8 cellular contexts compared by ENCODE assay signal in genomic region chr10:29998142-29998808, GRCh38.
DNase-seq lines count a peak whose midpoint lies in the region; ATAC-seq, FAIRE-seq and TF ChIP-seq lines count a peak whose summit lies in the region.

No MANE protein-coding gene starts in this region.

- H3K27me3 ChIP-seq in AG04450 (ENCODE audit: control insufficient read depth, insufficient read depth, low read length) (peaks cover 2% of the 10 kb centered on the region), H1 (replicated peaks in 1 of 4; ENCODE audit: control insufficient read depth in 3 of 4, extremely low read depth in 1 of 4, insufficient read depth in 3 of 4, low read length in 3 of 4) (no peaks in the 10 kb centered on the region)

- H4K91ac ChIP-seq in H1 (replicated peaks; ENCODE audit: insufficient read length, low read length): no peak overlapping the region

- H2AFZ ChIP-seq in H1 (ENCODE audit: low read length): no peak overlapping the region

- H3K4me1 ChIP-seq in H1 (replicated peaks in 1 of 4; ENCODE audit: control insufficient read depth in 3 of 4, insufficient read depth in 4 of 4, low read length in 3 of 4): no peaks in the 10 kb centered on the region

- POLR2A ChIA-PET in AG04450 (lab: Yijun Ruan, JAX) (no interaction called here), H1 (lab: Charles Lee; ENCODE audit: partially characterized antibody) (no interaction called here)
- POLR2A ChIA-PET in activated CD8-positive, alpha-beta T cell treated with anti-CD3 and anti-CD28 coated beads, Interleukin-2, amount 10 ng/mL, durations not matched to agents 7 days and 5 days (lab: Charles Lee): interaction anchor here (0.6 kb wide), 1 partner anchor 72 kb away, joined by 3 read pairs; no protein-coding TSS in a partner anchor

- no peak overlapping the region for H3K9ac ChIP-seq in H1 (replicated peaks in 1 of 4; ENCODE audit: extremely low read depth in 1 of 4, low read depth in 3 of 4, low read length in 3 of 4)

- H3K4me3 ChIP-seq in AG04450 (ENCODE audit: low read depth, low read length) (no peak overlapping the region), H1 (ENCODE audit: extremely low read depth in 1 of 4, insufficient read depth in 2 of 4, low read depth in 3 of 4, low read length in 4 of 4) (no peak overlapping the region)

- peak overlapping the region; percentile 45 for H3K4ac ChIP-seq in H1 (replicated peaks; ENCODE audit: insufficient read length, low read depth, low read length)

- H3K23me2 ChIP-seq in H1 (ENCODE audit: low read depth, low read length): no peaks in the 10 kb centered on the region

- H3K36me3 Mint-ChIP-seq in activated CD8-positive, alpha-beta T cell treated with anti-CD3 and anti-CD28 coated beads, Interleukin-2, amount 10 ng/mL, durations not matched to agents 7 days and 5 days (ENCODE audit: low read depth): no peaks in the 10 kb centered on the region
- no peaks in the 10 kb centered on the region for H3K36me3 Mint-ChIP-seq in mesothelial cell of epicardium

- H3K36me3 ChIP-seq in H1 (ENCODE audit: control insufficient read depth in 2 of 4, insufficient read depth in 4 of 4, low read length in 3 of 4): no peaks in the 10 kb centered on the region

- TF ChIP-seq EP300 in H1 (IDR thresholded peaks at IDR 0.05; ENCODE audit: borderline replicate concordance in 1 of 2, low read depth in 2 of 2, low read length in 2 of 2): no peak

- H3K27me3 Mint-ChIP-seq in activated CD8-positive, alpha-beta T cell treated with anti-CD3 and anti-CD28 coated beads, Interleukin-2, amount 10 ng/mL, durations not matched to agents 7 days and 5 days (ENCODE audit: low read depth): peaks cover 32% of the 10 kb centered on the region
- H3K27me3 Mint-ChIP-seq in mesothelial cell of epicardium (ENCODE audit: low read depth): no peaks in the 10 kb centered on the region

- H2BK5ac ChIP-seq in H1 (ENCODE audit: low read depth, low read length): peak overlapping the region; percentile 16; the same call in 1 of the 2 replicates

- DNase-seq in AG04450 (ENCODE audit: low read depth, low spot score) (peak; percentile 59), NK-92 (lab: John Stamatoyannopoulos, UW; ENCODE audit: unreplicated experiment) (peak; percentile 5), H1 (ENCODE audit: low read depth in 1 of 2, low spot score in 2 of 2) (peak; percentile 49 to 86), mesothelial cell of epicardium (ENCODE audit: low spot score in 2 of 2, unreplicated experiment in 2 of 2) (peak; percentile 49 to 76)
- DNase-seq in activated CD8-positive, alpha-beta T cell treated with anti-CD3 and anti-CD28 coated beads, Interleukin-2, amount 10 ng/mL, durations not matched to agents 7 days and 5 days: peak; percentile 85
- peak; percentile 47 to 53 for DNase-seq in stimulated activated CD8-positive, alpha-beta memory T cell treated with anti-CD3 and anti-CD28 coated beads, Interleukin-2, amount 100 ng/mL, for 48 hours (ENCODE audit: low read depth in 2 of 2)

- H3K27ac ChIP-seq in AG04450 (ENCODE audit: low read depth, low read length): no peak overlapping the region
- H3K27ac ChIP-seq in H1 (ENCODE audit: low read depth, low read length): no peak overlapping the region

- peak overlapping the region; percentile 38; the same call in 1 of the 2 replicates for H2BK20ac ChIP-seq in H1 (ENCODE audit: low read length)

- peaks cover 0 to 4% of the 10 kb centered on the region in 2 experiments for H4K20me1 ChIP-seq in H1 (replicated peaks in 1 of 2; ENCODE audit: control insufficient read depth in 1 of 2, insufficient read depth in 2 of 2, low read length in 2 of 2)

- H2BK120ac ChIP-seq in H1 (replicated peaks; ENCODE audit: low read depth, low read length): no peak overlapping the region

- no peak overlapping the region for H3K4me2 ChIP-seq in H1 (ENCODE audit: insufficient read depth in 1 of 2, low read depth in 2 of 2, low read length in 2 of 2)

- H3K4me1 Mint-ChIP-seq in activated CD8-positive, alpha-beta T cell treated with anti-CD3 and anti-CD28 coated beads, Interleukin-2, amount 10 ng/mL, durations not matched to agents 7 days and 5 days (ENCODE audit: low read depth): peaks cover 12% of the 10 kb centered on the region
- H3K4me1 Mint-ChIP-seq in mesothelial cell of epicardium: peaks cover 74% of the 10 kb centered on the region

- H3K79me2 ChIP-seq in H1 (ENCODE audit: control insufficient read depth in 1 of 2, insufficient read depth in 2 of 2, low read length in 2 of 2): no peaks in the 10 kb centered on the region

- H2BK15ac ChIP-seq in H1 (ENCODE audit: low read length): no peak overlapping the region; the same call in 1 of the 2 replicates

- peak; percentile 89 for FAIRE-seq in H1 (lab: Jason Lieb, UNC)

- no peak overlapping the region for H3K27ac Mint-ChIP-seq in activated CD8-positive, alpha-beta T cell treated with anti-CD3 and anti-CD28 coated beads, Interleukin-2, amount 10 ng/mL, durations not matched to agents 7 days and 5 days
- no peak overlapping the region for H3K27ac Mint-ChIP-seq in mesothelial cell of epicardium

- H4K8ac ChIP-seq in H1 (ENCODE audit: extremely low read depth, insufficient read depth, low read length): no peak overlapping the region

- ATAC-seq in GM18517 (IDR thresholded peaks at IDR 0.05; ENCODE audit: unreplicated experiment): peak; percentile 65
- peak; percentile 92 for ATAC-seq in HG03159 (IDR thresholded peaks at IDR 0.05; ENCODE audit: unreplicated experiment)
- ATAC-seq in activated CD8-positive, alpha-beta T cell treated with anti-CD3 and anti-CD28 coated beads, Interleukin-2, amount 10 ng/mL, durations not matched to agents 7 days and 5 days: peak; percentile 84

- no peak overlapping the region for H3K4me3 Mint-ChIP-seq in activated CD8-positive, alpha-beta T cell treated with anti-CD3 and anti-CD28 coated beads, Interleukin-2, amount 10 ng/mL, durations not matched to agents 7 days and 5 days
- no peak overlapping the region for H3K4me3 Mint-ChIP-seq in mesothelial cell of epicardium

- no peak overlapping the region for H2AK5ac ChIP-seq in H1 (ENCODE audit: low read depth, low read length)

- no peaks in the 10 kb centered on the region for H3K9me3 Mint-ChIP-seq in activated CD8-positive, alpha-beta T cell treated with anti-CD3 and anti-CD28 coated beads, Interleukin-2, amount 10 ng/mL, durations not matched to agents 7 days and 5 days (ENCODE audit: insufficient read depth)
- peaks cover 3% of the 10 kb centered on the region for H3K9me3 Mint-ChIP-seq in mesothelial cell of epicardium

- H3K18ac ChIP-seq in H1 (ENCODE audit: extremely low read depth, low read length): no peak overlapping the region

- peak; percentile 98 to 99 for TF ChIP-seq RAD21 in H1 (IDR thresholded peaks at IDR 0.05 in 1 of 2, conservative IDR thresholded peaks at IDR 0.05 in 1 of 2; ENCODE audit: low read depth in 2 of 2, low read length in 2 of 2)

- no peak overlapping the region for H3K14ac ChIP-seq in H1 (ENCODE audit: insufficient read length)

- no peak overlapping the region for H3K23ac ChIP-seq in H1 (ENCODE audit: insufficient read length)

- 42% methylated on average over 12 of the region's 12 CpGs; no CpG with 5 or more reads in 1 of the 2 experiments for WGBS in H1 (ENCODE audit: extremely low coverage in 1 of 2, insufficient coverage in 1 of 2, insufficient read length in 1 of 2, insufficient replicate concordance in 2 of 2, low coverage in 1 of 2, low lambda C conversion rate in 2 of 2, missing lambda C conversion rate in 1 of 2), 2 experiments

- no peaks in the 10 kb centered on the region for H3K9me3 ChIP-seq in AG04450 (ENCODE audit: control insufficient read depth, insufficient read depth, low read length)
- H3K9me3 ChIP-seq in H1 (ENCODE audit: insufficient read depth in 2 of 2, low read depth in 1 of 2, low read length in 1 of 2): no peaks in the 10 kb centered on the region

- 0 out of 2 replicates have a peak overlapping the region, but pooled peaks have one; percentile 53 for H2BK12ac ChIP-seq in H1 (ENCODE audit: low read depth, low read length)

- no peaks in the 10 kb centered on the region for H3K79me1 ChIP-seq in H1 (ENCODE audit: low read depth, low read length)

- H4K5ac ChIP-seq in H1 (ENCODE audit: insufficient read length, low read depth, low read length): no peak overlapping the region

- no peak overlapping the region for H3K56ac ChIP-seq in H1 (replicated peaks; ENCODE audit: insufficient read length, low read depth, low read length)

- no peak for TF ChIP-seq POLR2A in H1 (IDR thresholded peaks at IDR 0.05; ENCODE audit: control extremely low read depth in 1 of 2, low read depth in 2 of 2, low read length in 2 of 2)

- peak; percentile 100 for TF ChIP-seq CTCF in AG04450 (IDR thresholded peaks at IDR 0.05; ENCODE audit: low read depth, low read length)
- TF ChIP-seq CTCF in H1 (IDR thresholded peaks at IDR 0.05; ENCODE audit: control extremely low read depth in 1 of 3, insufficient read depth in 1 of 3, low read depth in 1 of 3, low read length in 3 of 3): peak; percentile 91 to 99 (median 99)
- peak; percentile 87 for TF ChIP-seq CTCF in mesothelial cell of epicardium (IDR thresholded peaks at IDR 0.05; ENCODE audit: unreplicated experiment)

- CTCF ChIA-PET in AG04450 (lab: Charles Lee) (interaction anchor here (0.7 to 2.5 kb wide), 39 partner anchors 10 to 593 kb away, joined by 3 to 19 read pairs (median 4); no protein-coding TSS in a partner anchor), H1 (lab: Charles Lee; ENCODE audit: partially characterized antibody) (interaction anchor here (0.5 to 6.6 kb wide), 60 partner anchors 8 to 628 kb away, joined by 3 to 65 read pairs (median 4); no protein-coding TSS in a partner anchor)
- CTCF ChIA-PET in activated CD8-positive, alpha-beta T cell treated with anti-CD3 and anti-CD28 coated beads, Interleukin-2, amount 10 ng/mL, durations not matched to agents 7 days and 5 days (lab: Charles Lee): interaction anchor here (0.7 to 4.1 kb wide), 25 partner anchors 10 to 593 kb away, joined by 3 to 20 read pairs (median 4); no protein-coding TSS in a partner anchor

TF ChIP-seq in H1, 55 proteins besides CTCF, POLR2A, EP300 and RAD21:
- TF ChIP-seq SIN3A (conservative IDR thresholded peaks at IDR 0.05 in 1 of 2, IDR thresholded peaks at IDR 0.05 in 1 of 2; ENCODE audit: low read depth in 1 of 2, low read length in 2 of 2): peak in 1 of 2 experiments; percentile 39; a peak in 1 of 4 replicates
- no peak for TF ChIP-seq TAF1 (IDR thresholded peaks at IDR 0.05; ENCODE audit: low read depth, low read length)

Comparison
In these comparisons a context has a peak if more than half of its experiments do, and no peak if none do; other contexts are left out.
1. DNase-seq: peak in every context shown above with its lines; median percentile 85 in activated CD8-positive, alpha-beta T cell treated with anti-CD3 and anti-CD28 coated beads, Interleukin-2, amount 10 ng/mL, durations not matched to agents 7 days and 5 days; 68 in H1; 62 in mesothelial cell of epicardium; 59 in AG04450; 50 in stimulated activated CD8-positive, alpha-beta memory T cell treated with anti-CD3 and anti-CD28 coated beads, Interleukin-2, amount 100 ng/mL, for 48 hours; 5 in NK-92.